ENCODE assay signal across 10 cellular contexts in genomic region chr13:113211774-113212173, GRCh38. TPM values are rescaled to one million over a fixed set of nuclear protein-coding genes. Genes with fewer than 3 reads are reported as not detected.
DNase-seq lines count a peak whose midpoint lies in the region; ATAC-seq and TF ChIP-seq lines count a peak whose summit lies in the region.
"Had no signal": no experiment of that assay in that cellular context is flagged by ENCODE, and none has a peak within 500 bp of the region (broad histone marks: within the 10 kb centered on the region; RNA-seq: fewer than 3 reads in every experiment).

No MANE protein-coding gene starts in this region.

- no CpG with 5 or more reads among the region's 10 CpGs for WGBS in H9 (ENCODE audit: extremely low coverage, insufficient read length, low lambda C conversion rate)

- H3K4me1 Mint-ChIP-seq in H9: peaks cover 23 to 28% of the 10 kb centered on the region in 2 experiments
- peaks cover 35% of the 10 kb centered on the region for H3K4me1 Mint-ChIP-seq in activated T-cell treated with anti-CD3 and anti-CD28 coated beads, Interleukin-2, amount 50 U/mL, for 4 hours (ENCODE audit: low read depth)
- peaks cover 25% of the 10 kb centered on the region for H3K4me1 Mint-ChIP-seq in memory B cell

- H4K91ac ChIP-seq in H9 (ENCODE audit: insufficient read length, low read depth, low read length): no peak overlapping the region

- H3K9me3 Mint-ChIP-seq in H9 (no peaks in the 10 kb centered on the region), memory B cell (no peaks in the 10 kb centered on the region)
- H3K9me3 Mint-ChIP-seq in activated T-cell treated with anti-CD3 and anti-CD28 coated beads, Interleukin-2, amount 50 U/mL, for 4 hours: no peaks in the 10 kb centered on the region

- no peak overlapping the region for H3K4ac ChIP-seq in H9 (ENCODE audit: low read depth, low read length)

- H3K79me1 ChIP-seq in H9 (ENCODE audit: insufficient read depth, low read depth, low read length, poor library complexity, severe bottlenecking): peaks cover under 1% of the 10 kb centered on the region

- H2AFZ ChIP-seq in H9 (ENCODE audit: low read length): no peak overlapping the region

- H3K9me3 ChIP-seq in H9 (ENCODE audit: control insufficient read depth, low read depth, low read length): no peaks in the 10 kb centered on the region
- H3K9me3 ChIP-seq: mucosa of descending colon had no signal

- no peaks in the 10 kb centered on the region for H3K27me3 ChIP-seq in H9 (ENCODE audit: insufficient read depth, low read length)

- peaks cover 63% of the 10 kb centered on the region for H3K79me2 ChIP-seq in H9 (ENCODE audit: insufficient read depth, low read length)

- H3K27ac Mint-ChIP-seq in H9 (peak overlapping the region; percentile 24 to 82 (median 81); a peak in 5 of 7 replicates), memory B cell (no peak overlapping the region)

- H3K56ac ChIP-seq in H9 (ENCODE audit: insufficient read length, low read depth, low read length): no peak overlapping the region

- no peak for TF ChIP-seq POLR2A in GM18505 (IDR thresholded peaks at IDR 0.05; ENCODE audit: borderline replicate concordance, extremely low read depth, insufficient read depth, insufficient read length)

- H3K4me1 ChIP-seq in H9 (ENCODE audit: insufficient read depth, low read length): peaks cover 5% of the 10 kb centered on the region; the same call in 1 of the 2 replicates

- no peak overlapping the region for H2BK5ac ChIP-seq in H9 (ENCODE audit: insufficient read length, low read length)

- H2AK5ac ChIP-seq in H9 (ENCODE audit: insufficient read length, low read length): no peak overlapping the region

- H3K36me3 Mint-ChIP-seq in H9 (ENCODE audit: insufficient read depth in 1 of 3, low read depth in 3 of 3) (peaks cover 24 to 29% (median 27%) of the 10 kb centered on the region in 3 experiments), memory B cell (peaks cover 5% of the 10 kb centered on the region)
- H3K36me3 Mint-ChIP-seq in activated T-cell treated with anti-CD3 and anti-CD28 coated beads, Interleukin-2, amount 50 U/mL, for 4 hours (ENCODE audit: insufficient read depth): peaks cover 24% of the 10 kb centered on the region

- no peak overlapping the region for H2BK20ac ChIP-seq in H9 (ENCODE audit: low read depth, low read length, poor library complexity, severe bottlenecking)

- TF ChIP-seq CTCF in H9 (conservative IDR thresholded peaks at IDR 0.05): peak; percentile 58

- H3K23ac ChIP-seq in H9 (ENCODE audit: insufficient read length, low read depth, low read length): no peak overlapping the region

- no peak overlapping the region for H3K14ac ChIP-seq in H9 (ENCODE audit: insufficient read depth, low read length)

- H3K27me3 Mint-ChIP-seq in H9 (ENCODE audit: low read depth) (no peaks in the 10 kb centered on the region), memory B cell (no peaks in the 10 kb centered on the region)
- H3K27me3 Mint-ChIP-seq in activated T-cell treated with anti-CD3 and anti-CD28 coated beads, Interleukin-2, amount 50 U/mL, for 4 hours (ENCODE audit: low read depth): no peaks in the 10 kb centered on the region

- H4K20me1 ChIP-seq in H9 (ENCODE audit: control insufficient read depth, insufficient read depth, insufficient read length): no peaks in the 10 kb centered on the region

- H4K8ac ChIP-seq in H9 (replicated peaks; ENCODE audit: insufficient read length, low read depth, low read length): no peak overlapping the region

- no peak overlapping the region for H3K4me2 ChIP-seq in H9 (ENCODE audit: insufficient read depth, insufficient read length, low read length)

- H3K9ac ChIP-seq in H9 (ENCODE audit: extremely low read depth, insufficient read length, low read length): no peak overlapping the region

- no peak overlapping the region for H2BK15ac ChIP-seq in H9 (ENCODE audit: low read depth, low read length)

- H4K5ac ChIP-seq in H9 (ENCODE audit: insufficient read length, low read depth, low read length): no peak overlapping the region

- DNase-seq in CMK (ENCODE audit: low read depth) (peak; percentile 20), H9 (peak; percentile 54), memory B cell (ENCODE audit: low spot score in 2 of 2) (no peak)
- DNase-seq in activated T-cell treated with anti-CD3 and anti-CD28 coated beads, Interleukin-2, amount 50 U/mL, for 4 hours: no peak
- DNase-seq: mucosa of descending colon, NCI-H226 had no signal

- H2BK12ac ChIP-seq in H9 (ENCODE audit: insufficient read length, low read depth, low read length): no peak overlapping the region

- H3T11ph ChIP-seq in H9 (ENCODE audit: low read length): no peak overlapping the region

- H3K23me2 ChIP-seq in H9 (ENCODE audit: insufficient read length, low read depth, low read length, poor library complexity, severe bottlenecking): peaks cover 6% of the 10 kb centered on the region

- ATAC-seq in activated T-cell treated with anti-CD3 and anti-CD28 coated beads, Interleukin-2, amount 50 U/mL, for 4 hours: no peak
- no peak for ATAC-seq in memory B cell (ENCODE audit: low read depth)
- ATAC-seq in GM18505 (IDR thresholded peaks at IDR 0.05; ENCODE audit: unreplicated experiment): no peak
- no peak for ATAC-seq in GM19467 (IDR thresholded peaks at IDR 0.05; ENCODE audit: unreplicated experiment)
- no peak for ATAC-seq in HG02870 (IDR thresholded peaks at IDR 0.05; ENCODE audit: unreplicated experiment)
- ATAC-seq: mucosa of descending colon had no signal

- no peak overlapping the region for H3K18ac ChIP-seq in H9 (ENCODE audit: insufficient read length, low read depth, low read length)

- no peak overlapping the region for H3K27ac ChIP-seq in H9 (ENCODE audit: insufficient read length, low read depth, low read length)
- H3K27ac ChIP-seq: epithelial cell of prostate had no signal

- H3K4me3 Mint-ChIP-seq in H9 (peak overlapping the region; percentile 73 to 91), memory B cell (peak overlapping the region; percentile 9)
- H3K4me3 Mint-ChIP-seq in activated T-cell treated with anti-CD3 and anti-CD28 coated beads, Interleukin-2, amount 50 U/mL, for 4 hours: peak overlapping the region; percentile 83

- no peak overlapping the region for H2BK120ac ChIP-seq in H9 (ENCODE audit: low read depth, low read length, poor library complexity, severe bottlenecking)

RNA-seq across cellular contexts. Expression of gene CUL4A, which starts 2.4 kb away (rescaled TPM):
- total RNA-seq in H9 (2021): 94.7 and 97.9 TPM in 2 replicates
- total RNA-seq in activated T-cell treated with anti-CD3 and anti-CD28 coated beads, Interleukin-2, amount 50 U/mL, for 4 hours: 10 to 100 TPM; 85.5 to 89.8 (median 87.8) TPM

RNA-seq across cellular contexts. Expression of gene PCID2, which starts 3.3 kb away (rescaled TPM):
- 62.3 and 66.0 TPM in 2 replicates for total RNA-seq in H9 (2021)
- total RNA-seq in activated T-cell treated with anti-CD3 and anti-CD28 coated beads, Interleukin-2, amount 50 U/mL, for 4 hours: 10 to 100 TPM; 63.3 to 68.1 (median 66.9) TPM

RNA-seq across cellular contexts. Expression of gene PROZ, which starts 53.3 kb away (rescaled TPM):
- total RNA-seq in H9 (2021): not detected in 2 replicates
- total RNA-seq in activated T-cell treated with anti-CD3 and anti-CD28 coated beads, Interleukin-2, amount 50 U/mL, for 4 hours: not detected
- total RNA-seq: mucosa of descending colon had no signal

Comparison
In these comparisons a context has a peak if more than half of its experiments do, and no peak if none do; other contexts are left out.
1. DNase-seq: peak in CMK (single experiment) and H9 (single experiment); none in activated T-cell treated with anti-CD3 and anti-CD28 coated beads, Interleukin-2, amount 50 U/mL, for 4 hours (single experiment) and memory B cell (0 of 2).
2. H3K4me3 Mint-ChIP-seq: peak in every context shown above with its lines; median percentile 83 in activated T-cell treated with anti-CD3 and anti-CD28 coated beads, Interleukin-2, amount 50 U/mL, for 4 hours; 82 in H9; 9 in memory B cell.